ENCODE assay signal across 9 cellular contexts in genomic region chr17:19093684-19094075, GRCh38. TPM values are rescaled to one million over a fixed set of nuclear protein-coding genes. Genes with fewer than 3 reads are reported as not detected.
DNase-seq lines count a peak whose midpoint lies in the region; ATAC-seq and TF ChIP-seq lines count a peak whose summit lies in the region.
"Not testable (repeated sequence)": the region's sequence is repeated elsewhere in the genome, so short reads cannot be mapped to it uniquely, and the experiment has no call there.
"Had no signal": no experiment of that assay in that cellular context is flagged by ENCODE, and none has a peak within 500 bp of the region (broad histone marks: within the 10 kb centered on the region; RNA-seq: fewer than 3 reads in every experiment).

No MANE protein-coding gene starts in this region.

- TF ChIP-seq EP300 in esophagus muscularis mucosa (IDR thresholded peaks at IDR 0.05) = not testable (repeated sequence)

- not testable (repeated sequence) for H3K27me3 ChIP-seq in ascending aorta; esophagus muscularis mucosa; lower lobe of right lung (ENCODE audit: low read depth)

- ATAC-seq in left cardiac atrium, lower lobe of right lung, sciatic nerve: not testable (repeated sequence)

- TF ChIP-seq POLR2A in esophagus muscularis mucosa (IDR thresholded peaks at IDR 0.05; ENCODE audit: low read depth) = not testable (repeated sequence)

- intact Hi-C loops in ascending aorta (cut with DNase I); esophagus muscularis mucosa (cut with DNase I); left cardiac atrium (cut with DNase I); lower lobe of right lung (cut with DNase I); sciatic nerve (cut with DNase I): not testable (repeated sequence)

- not testable (repeated sequence) for H3K4me1 ChIP-seq in ascending aorta, esophagus muscularis mucosa, lower lobe of right lung

- TF ChIP-seq CTCF in ascending aorta (IDR thresholded peaks at IDR 0.05); esophagus muscularis mucosa (IDR thresholded peaks at IDR 0.05); lower lobe of right lung (IDR thresholded peaks at IDR 0.05): not testable (repeated sequence)

- not testable (repeated sequence) for H3K4me3 ChIP-seq in ascending aorta, esophagus muscularis mucosa, lower lobe of right lung

- not testable (repeated sequence) for H3K9me3 ChIP-seq in ascending aorta, esophagus muscularis mucosa, lower lobe of right lung

- DNase-seq in NAMALWA (ENCODE audit: low spot score) = peak; percentile 0
- DNase-seq in ascending aorta (ENCODE audit: low spot score in 2 of 2) = peak; percentile 6 to 60
- peak; percentile 50 for DNase-seq in esophagus muscularis mucosa (ENCODE audit: extremely low spot score)
- DNase-seq in left cardiac atrium = peak; percentile 10
- DNase-seq in lower lobe of right lung = peak; percentile 2
- DNase-seq in sciatic nerve (ENCODE audit: low spot score) = peak; percentile 32
- DNase-seq in ureter (ENCODE audit: low spot score) = peak; percentile 37

- H3K27ac ChIP-seq in ascending aorta = peak overlapping the region; percentile 64 to 86
- H3K27ac ChIP-seq in esophagus muscularis mucosa (replicated peaks in 1 of 4) = peak overlapping the region in 3 of 4 donors; percentile 26 to 81 (median 60)
- not testable (repeated sequence) for H3K27ac ChIP-seq in lower lobe of right lung

- not testable (repeated sequence) for H3K36me3 ChIP-seq in ascending aorta, esophagus muscularis mucosa, lower lobe of right lung

- 95% methylated on average over 5 of the region's 7 CpGs for WGBS in esophagus muscularis mucosa

RNA-seq across cellular contexts. Expression of gene GRAPL, which starts 33.7 kb away (rescaled TPM):
- not detected for total RNA-seq in ascending aorta
- 1 to 10 TPM in 3 of 4 donors, not detected in 1; 1.5 to 2.1 (median 1.7) TPM for total RNA-seq in esophagus muscularis mucosa
- 1 to 10 TPM; 1.0 to 2.8 TPM for total RNA-seq in left cardiac atrium
- 10.8 TPM for total RNA-seq in lower lobe of right lung
- 5.2 TPM for total RNA-seq in sciatic nerve
- 2.3 TPM for total RNA-seq in ureter
- total RNA-seq: Caco-2, LHCN-M2 had no signal

RNA-seq across cellular contexts. Expression of gene GRAP, which starts 46.9 kb away (rescaled TPM):
- total RNA-seq in ascending aorta (1.8 TPM), esophagus muscularis mucosa (1 to 10 TPM; 2.1 to 4.1 (median 3.5) TPM), left cardiac atrium (1 to 10 TPM; 1.6 to 3.2 TPM), lower lobe of right lung (8.5 TPM), sciatic nerve (6.2 TPM), ureter (3.6 TPM)
- total RNA-seq: LHCN-M2 had no signal

Comparison
In these comparisons a context has a peak if more than half of its experiments do, and no peak if none do; other contexts are left out.
1. DNase-seq: peak in every context shown above with its lines; median percentile 50 in esophagus muscularis mucosa; 37 in ureter; 33 in ascending aorta; 32 in sciatic nerve; 10 in left cardiac atrium; 2 in lower lobe of right lung; 0 in NAMALWA.